ENCODE assay signal across 24 cellular contexts in genomic region chr11:11057472-11057854, GRCh38.
DNase-seq lines count a peak whose midpoint lies in the region; ATAC-seq, FAIRE-seq and TF ChIP-seq lines count a peak whose summit lies in the region.
"Had no signal": no experiment of that assay in that cellular context is flagged by ENCODE, and none has a peak within 500 bp of the region (broad histone marks: within the 10 kb centered on the region; RNA-seq: fewer than 3 reads in every experiment).

No MANE protein-coding gene starts in this region.

- peaks cover 4% of the 10 kb centered on the region for H3K27me3 Mint-ChIP-seq in astrocyte (ENCODE audit: low read depth, unreplicated experiment)

- H3K79me2 ChIP-seq in GM23248 (ENCODE audit: insufficient read depth) (no peaks in the 10 kb centered on the region), astrocyte (ENCODE audit: insufficient read depth, low read length) (no peaks in the 10 kb centered on the region)

- H3K9ac ChIP-seq in GM23248 (no peak overlapping the region), astrocyte (ENCODE audit: low read length) (no peak overlapping the region)
- H3K9ac ChIP-seq: BLaER1 treated with 17β-estradiol and CSF1 and Interleukin-3, amounts not matched to agents 10 nM and 100 nM; KMS-11 had no signal

- no peak overlapping the region for H2AFZ ChIP-seq in GM23248
- no peak overlapping the region for H2AFZ ChIP-seq in astrocyte (ENCODE audit: low read depth, low read length)
- H2AFZ ChIP-seq: GM23338 had no signal

- H3K4me3 ChIP-seq in GM23248 (no peak overlapping the region), astrocyte (ENCODE audit: insufficient read depth, low read depth, low read length) (no peak overlapping the region), left lung (no peak overlapping the region), sigmoid colon (no peak overlapping the region), WERI-Rb-1 (ENCODE audit: low read depth, low read length) (no peak overlapping the region)
- H3K4me3 ChIP-seq: BLaER1 treated with 17β-estradiol and CSF1 and Interleukin-3, amounts not matched to agents 10 nM and 100 nM; GM12878; GM23338 had no signal

- in situ Hi-C loops in GM23248 (cut with MboI): no loop called here

- H4K20me1 ChIP-seq in GM23248 (ENCODE audit: insufficient read depth) (no peaks in the 10 kb centered on the region), astrocyte (ENCODE audit: insufficient read depth, low read length) (no peaks in the 10 kb centered on the region)
- H4K20me1 ChIP-seq: BLaER1 treated with 17β-estradiol and CSF1 and Interleukin-3, amounts not matched to agents 10 nM and 100 nM had no signal

- FAIRE-seq in astrocyte (lab: Jason Lieb, UNC): no peak
- FAIRE-seq: GM12878 had no signal

- H3K27ac Mint-ChIP-seq in astrocyte (ENCODE audit: unreplicated experiment): no peak overlapping the region
- H3K27ac Mint-ChIP-seq: CD4-positive, alpha-beta memory T cell; GM23338 had no signal

- no peak overlapping the region for H3K4me3 Mint-ChIP-seq in astrocyte (ENCODE audit: unreplicated experiment)
- H3K4me3 Mint-ChIP-seq: CD4-positive, alpha-beta memory T cell; GM23338 had no signal

- no peak overlapping the region for H3K4me2 ChIP-seq in GM23248 (ENCODE audit: unreplicated experiment)
- H3K4me2 ChIP-seq in astrocyte (ENCODE audit: low read length): no peak overlapping the region
- H3K4me2 ChIP-seq: BLaER1 treated with 17β-estradiol and CSF1 and Interleukin-3, amounts not matched to agents 10 nM and 100 nM; GM23338; KMS-11 had no signal

- no peak for TF ChIP-seq POLR2A in sigmoid colon (IDR thresholded peaks at IDR 0.05)

- DNase-seq in GM23248 (peak; percentile 50), astrocyte (ENCODE audit: low read depth) (peak; percentile 14), left lung (no peak), sigmoid colon (no peak), islet precursor cell (no peak), WERI-Rb-1 (no peak), OCI-M2 (lab: John Stamatoyannopoulos, UW; ENCODE audit: unreplicated experiment) (no peak)
- DNase-seq in central memory CD4-positive, alpha-beta T cell: no peak
- DNase-seq: 8988T; Caco-2; CD4-positive, alpha-beta memory T cell; DMS 273 treated with DMSO at 0.1 percent for 48 hours; DND-41; HCEC 1CT; IMR-90; NCI-H1694 treated with DMSO at 0.1 percent for 48 hours; NCI-H446 treated with DMSO at 0.1 percent for 48 hours; NCI-H526 treated with DMSO at 0.1 percent for 48 hours; OCI-M1; Right ventricle myocardium superior had no signal

- H3K4me1 ChIP-seq in GM23248 (ENCODE audit: insufficient read depth) (no peaks in the 10 kb centered on the region), astrocyte (ENCODE audit: insufficient read depth, low read length) (no peaks in the 10 kb centered on the region), left lung (no peaks in the 10 kb centered on the region), sigmoid colon (peaks cover 0 to 67% (median 57%) of the 10 kb centered on the region in 4 donors)
- H3K4me1 ChIP-seq: Caco-2 had no signal

- no peaks in the 10 kb centered on the region for H3K36me3 Mint-ChIP-seq in astrocyte (ENCODE audit: low read depth, unreplicated experiment)

- no peak overlapping the region for H3K27ac ChIP-seq in GM23248
- no peak overlapping the region for H3K27ac ChIP-seq in astrocyte (ENCODE audit: low read depth, low read length)
- H3K27ac ChIP-seq in left lung: no peak overlapping the region
- H3K27ac ChIP-seq in sigmoid colon: peak overlapping the region in 3 of 4 donors; percentile 64 to 74 (median 71)
- no peak overlapping the region for H3K27ac ChIP-seq in WERI-Rb-1
- H3K27ac ChIP-seq: BLaER1 treated with 17β-estradiol and CSF1 and Interleukin-3, amounts not matched to agents 10 nM and 100 nM; KMS-11 had no signal

- H3K9me3 Mint-ChIP-seq in astrocyte (ENCODE audit: unreplicated experiment): peaks cover 9% of the 10 kb centered on the region

- TF ChIP-seq CTCF in astrocyte (IDR thresholded peaks at IDR 0.05; ENCODE audit: insufficient read depth, low read depth, low read length) (no peak), left lung (IDR thresholded peaks at IDR 0.05) (no peak), sigmoid colon (IDR thresholded peaks at IDR 0.05) (no peak), WERI-Rb-1 (IDR thresholded peaks at IDR 0.05; ENCODE audit: low read depth, low read length) (no peak)

- H3K27me3 ChIP-seq in GM23248 (replicated peaks; ENCODE audit: insufficient read depth) (peaks cover 26% of the 10 kb centered on the region), astrocyte (ENCODE audit: insufficient read depth, low read length) (peaks cover 3% of the 10 kb centered on the region), left lung (no peaks in the 10 kb centered on the region), sigmoid colon (no peaks in the 10 kb centered on the region), WERI-Rb-1 (ENCODE audit: insufficient read depth, low read depth, severe bottlenecking) (no peaks in the 10 kb centered on the region)
- H3K27me3 ChIP-seq: BLaER1 treated with 17β-estradiol and CSF1 and Interleukin-3, amounts not matched to agents 10 nM and 100 nM had no signal

- ATAC-seq in left lung: peak; percentile 44
- ATAC-seq: GM12878, GM23338 had no signal

- H3K4me1 Mint-ChIP-seq in astrocyte (ENCODE audit: low read depth, unreplicated experiment): no peaks in the 10 kb centered on the region
- H3K4me1 Mint-ChIP-seq: CD4-positive, alpha-beta memory T cell; GM23338 had no signal

- 33 to 48% methylated on average over 2 of the region's 2 CpGs for whole genome bisulfite sequencing in GM23248 (ENCODE audit: low coverage in 1 of 2, low lambda C conversion rate in 2 of 2, missing lambda C conversion rate in 2 of 2), 2 experiments
- WGBS in sigmoid colon, 2 donors: 89 to 94% methylated on average over 2 of the region's 2 CpGs

- TF ChIP-seq EP300 in sigmoid colon (IDR thresholded peaks at IDR 0.05): no peak

- H3K9me3 ChIP-seq in GM23248 (ENCODE audit: low read depth) (no peaks in the 10 kb centered on the region), astrocyte (ENCODE audit: insufficient read depth, low read depth, low read length) (peaks cover 6% of the 10 kb centered on the region), left lung (peaks cover 0 to 26% of the 10 kb centered on the region in 2 donors), sigmoid colon (peaks cover 0 to 2% (median 0%) of the 10 kb centered on the region in 4 donors), WERI-Rb-1 (ENCODE audit: severe bottlenecking) (peaks cover 5% of the 10 kb centered on the region)

- no peaks in the 10 kb centered on the region for H3K9me2 ChIP-seq in GM23248 (ENCODE audit: insufficient read depth)

- H3K36me3 ChIP-seq in GM23248 (ENCODE audit: low read depth) (no peaks in the 10 kb centered on the region), astrocyte (ENCODE audit: insufficient read depth, low read length) (no peaks in the 10 kb centered on the region), left lung (no peaks in the 10 kb centered on the region), sigmoid colon (no peaks in the 10 kb centered on the region), WERI-Rb-1 (no peaks in the 10 kb centered on the region)
- H3K36me3 ChIP-seq: BLaER1 treated with 17β-estradiol and CSF1 and Interleukin-3, amounts not matched to agents 10 nM and 100 nM had no signal

- intact Hi-C loops in left lung (cut with DNase I) (no loop called here), sigmoid colon (cut with DNase I) (loop anchor here (2.0 kb wide), 1 partner anchor 19 kb away; no protein-coding TSS in a partner anchor)

- no peaks in the 10 kb centered on the region for H3F3A ChIP-seq in GM23248 (ENCODE audit: insufficient read depth)

Comparison
In these comparisons a context has a peak if more than half of its experiments do, and no peak if none do; other contexts are left out.
1. DNase-seq: peak in GM23248 (single experiment) and astrocyte (single experiment); none in left lung (0 of 2), sigmoid colon (single experiment), islet precursor cell (single experiment), central memory CD4-positive, alpha-beta T cell (single experiment), WERI-Rb-1 (single experiment) and OCI-M2 (single experiment).
2. H3K27ac ChIP-seq: peak in sigmoid colon (3 of 4); none in GM23248 (single experiment), astrocyte (single experiment), left lung (0 of 2) and WERI-Rb-1 (single experiment).